ENCODE assay signal across 8 cellular contexts in the genomic region with DNA sequence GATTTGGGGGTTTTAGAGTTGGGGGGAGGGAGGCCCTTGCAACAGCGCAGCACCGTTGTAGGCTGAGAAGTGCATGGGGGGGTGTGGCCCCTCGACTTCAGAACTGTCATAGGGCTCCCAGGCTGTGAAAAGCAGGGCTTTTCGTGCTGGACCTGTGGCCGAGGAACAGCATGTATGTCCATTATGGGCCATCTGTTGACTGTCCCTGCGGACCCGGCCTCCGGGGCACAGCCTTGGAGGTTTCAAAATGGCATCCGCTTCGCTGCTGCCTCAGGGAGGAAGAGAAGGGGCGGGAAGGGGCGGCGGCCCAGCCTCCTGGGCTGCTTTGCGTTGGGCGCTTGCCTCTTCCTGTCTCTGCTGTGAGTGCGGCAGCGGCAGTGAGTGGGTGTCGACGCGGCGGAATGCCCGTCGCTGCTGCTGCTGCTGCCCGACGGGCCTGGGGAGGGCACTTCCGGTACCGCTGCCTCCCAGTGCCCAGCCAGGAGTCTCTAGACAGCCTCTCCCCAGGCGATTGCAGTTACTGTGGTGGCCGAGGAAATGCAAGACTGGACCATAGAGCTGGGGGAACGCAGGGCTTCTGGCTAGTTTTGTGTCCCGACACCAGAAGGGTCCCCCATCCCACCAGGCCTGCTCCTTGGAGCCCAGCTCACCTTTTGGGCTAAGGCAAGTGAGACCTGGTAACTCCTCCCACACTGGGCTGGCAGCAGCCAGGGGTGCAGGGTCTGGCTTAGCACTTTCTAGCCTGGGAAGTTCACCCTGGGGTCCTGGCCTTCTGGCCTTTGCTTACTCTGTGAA. TPM values are rescaled to one million over a fixed set of nuclear protein-coding genes. Genes with fewer than 3 reads are reported as not detected.
DNase-seq lines count a peak whose midpoint lies in the region; ATAC-seq and TF ChIP-seq lines count a peak whose summit lies in the region.

No MANE protein-coding gene starts in this region.

- H3K36me3 ChIP-seq in iPS DF 6.9 (ENCODE audit: control insufficient read depth, insufficient read depth, low read length) (no peaks in the 10 kb centered on the region), WERI-Rb-1 (peaks cover 4% of the 10 kb centered on the region)

- peaks cover 23% of the 10 kb centered on the region for H3K4me1 ChIP-seq in iPS DF 6.9 (ENCODE audit: control insufficient read depth, insufficient read depth, low read length)

- H3K27me3 ChIP-seq in iPS DF 6.9 (ENCODE audit: control insufficient read depth, insufficient read depth, low read length): no peaks in the 10 kb centered on the region
- H3K27me3 ChIP-seq in WERI-Rb-1 (ENCODE audit: insufficient read depth, low read depth, severe bottlenecking): no peaks in the 10 kb centered on the region

- no CpG with 5 or more reads among the region's 31 CpGs for WGBS in iPS DF 6.9 (ENCODE audit: insufficient coverage, insufficient read length)

- H3K27ac ChIP-seq in iPS DF 6.9 (ENCODE audit: low read length) (no peak overlapping the region), WERI-Rb-1 (no peak overlapping the region)

- TF ChIP-seq CTCF in astrocyte of the cerebellum (IDR thresholded peaks at IDR 0.05; ENCODE audit: low read depth, low read length, missing control alignments) (no peak), WERI-Rb-1 (IDR thresholded peaks at IDR 0.05; ENCODE audit: low read depth, low read length) (no peak)

- peak overlapping the region; percentile 94 for H3K4me3 ChIP-seq in astrocyte of the cerebellum (ENCODE audit: low read depth, low read length)
- H3K4me3 ChIP-seq in iPS DF 6.9 (ENCODE audit: low read length): peak overlapping the region; percentile 92; the same call in 1 of the 2 replicates
- peak overlapping the region; percentile 81 for H3K4me3 ChIP-seq in skeletal muscle cell (ENCODE audit: low read depth, low read length)
- H3K4me3 ChIP-seq in WERI-Rb-1 (ENCODE audit: low read depth, low read length): no peak overlapping the region

- ATAC-seq in GM19467 (IDR thresholded peaks at IDR 0.05; ENCODE audit: unreplicated experiment): peak; percentile 30

- in situ Hi-C loops in astrocyte of the cerebellum (cut with HindIII; ENCODE audit: low sequenced_read_pairs): no loop called here

- no peaks in the 10 kb centered on the region for H3K9me3 ChIP-seq in iPS DF 6.9 (ENCODE audit: control insufficient read depth, insufficient read depth, low read length)
- no peaks in the 10 kb centered on the region for H3K9me3 ChIP-seq in WERI-Rb-1 (ENCODE audit: severe bottlenecking)

- DNase-seq in C1 segment of cervical spinal cord (lab: John Stamatoyannopoulos, UW) (peak in 12 of 14 donors; percentile 23 to 70 (median 49)), M059J (ENCODE audit: low read depth) (peak; percentile 86), T1000 (lab: John Stamatoyannopoulos, UW) (peak; percentile 57), astrocyte of the cerebellum (ENCODE audit: low read depth) (no peak), iPS DF 6.9 (ENCODE audit: low read depth, low spot score) (no peak), skeletal muscle cell (ENCODE audit: low read depth) (peak; percentile 57), WERI-Rb-1 (no peak)

RNA-seq across cellular contexts. Expression of a gene that starts 1.9 kb away (rescaled TPM):
- total RNA-seq in M059J (2014; rRNA removed; shearing (Covaris generic)): 232 and 259 TPM in 2 replicates

RNA-seq across cellular contexts. Expression of a gene that starts 31.0 kb away (rescaled TPM):
- total RNA-seq in M059J (2014; rRNA removed; shearing (Covaris generic)): 12.0 and 22.5 TPM in 2 replicates

RNA-seq across cellular contexts. Expression of a gene that starts 32.9 kb away (rescaled TPM):
- total RNA-seq in M059J (2014; rRNA removed; shearing (Covaris generic)): 0.89 and 0.96 TPM in 2 replicates

RNA-seq across cellular contexts. Expression of a gene that starts 40.9 kb away (rescaled TPM):
- total RNA-seq in M059J (2014; rRNA removed; shearing (Covaris generic)): not detected in 2 replicates

RNA-seq across cellular contexts. Expression of a gene that starts 46.5 kb away (rescaled TPM):
- not detected in 2 replicates for total RNA-seq in M059J (2014; rRNA removed; shearing (Covaris generic))

Comparison
In these comparisons a context has a peak if more than half of its experiments do, and no peak if none do; other contexts are left out.
1. DNase-seq: peak in C1 segment of cervical spinal cord (12 of 14), M059J (single experiment), T1000 (single experiment) and skeletal muscle cell (single experiment); none in astrocyte of the cerebellum (single experiment), iPS DF 6.9 (single experiment) and WERI-Rb-1 (single experiment).